ENCODE assay signal across 8 cellular contexts in genomic region chr6:122400121-122400450, GRCh38. TPM values are rescaled to one million over a fixed set of nuclear protein-coding genes. Genes with fewer than 3 reads are reported as not detected.
DNase-seq lines count a peak whose midpoint lies in the region; ATAC-seq and TF ChIP-seq lines count a peak whose summit lies in the region.

No MANE protein-coding gene starts in this region.

- peak overlapping the region; percentile 97 for H3K27ac Mint-ChIP-seq in activated naive CD8-positive, alpha-beta T cell treated with anti-CD3 and anti-CD28 coated beads for 36 hours
- H3K27ac Mint-ChIP-seq in type B pancreatic cell: peak overlapping the region; percentile 95

- H3K9me3 Mint-ChIP-seq in activated naive CD8-positive, alpha-beta T cell treated with anti-CD3 and anti-CD28 coated beads for 36 hours: no peaks in the 10 kb centered on the region
- H3K9me3 Mint-ChIP-seq in type B pancreatic cell: no peaks in the 10 kb centered on the region

- H3K4me1 Mint-ChIP-seq in activated naive CD8-positive, alpha-beta T cell treated with anti-CD3 and anti-CD28 coated beads for 36 hours: peaks cover 43% of the 10 kb centered on the region
- H3K4me1 Mint-ChIP-seq in type B pancreatic cell (ENCODE audit: unreplicated experiment): peaks cover 24% of the 10 kb centered on the region

- no peaks in the 10 kb centered on the region for H3K27me3 Mint-ChIP-seq in activated naive CD8-positive, alpha-beta T cell treated with anti-CD3 and anti-CD28 coated beads for 36 hours
- no peaks in the 10 kb centered on the region for H3K27me3 Mint-ChIP-seq in type B pancreatic cell

- peaks cover 11 to 23% (median 16%) of the 10 kb centered on the region in 10 experiments for H3K4me1 ChIP-seq in BLaER1 treated with 17β-estradiol and CSF1 and Interleukin-3, amounts not matched to agents 10 nM and 100 nM
- peaks cover 0 to 8% (median 6%) of the 10 kb centered on the region in 4 donors for H3K4me1 ChIP-seq in liver (ENCODE audit: control insufficient read depth in 4 of 4, insufficient read depth in 4 of 4, low read length in 3 of 4)

- no peak for TF ChIP-seq RAD21 in liver (IDR thresholded peaks at IDR 0.05)

- peak overlapping the region; percentile 93 to 98 (median 98) for H3K9ac ChIP-seq in BLaER1 treated with 17β-estradiol and CSF1 and Interleukin-3, amounts not matched to agents 10 nM and 100 nM
- peak overlapping the region in 1 of 2 donors; percentile 15 for H3K9ac ChIP-seq in liver (ENCODE audit: low read depth in 1 of 2, low read length in 2 of 2)

- H3K36me3 ChIP-seq in BLaER1 treated with 17β-estradiol and CSF1 and Interleukin-3, amounts not matched to agents 10 nM and 100 nM: peaks cover 0 to 35% (median 6%) of the 10 kb centered on the region in 11 experiments; a peak in 9 of 22 replicates
- no peaks in the 10 kb centered on the region for H3K36me3 ChIP-seq in liver (ENCODE audit: control insufficient read depth in 4 of 4, insufficient read depth in 3 of 4, low read depth in 1 of 4, low read length in 3 of 4)

- peaks cover 32% of the 10 kb centered on the region for H3K36me3 Mint-ChIP-seq in activated naive CD8-positive, alpha-beta T cell treated with anti-CD3 and anti-CD28 coated beads for 36 hours
- H3K36me3 Mint-ChIP-seq in type B pancreatic cell: peaks cover 19% of the 10 kb centered on the region

- H3K27ac ChIP-seq in BLaER1 treated with 17β-estradiol and CSF1 and Interleukin-3, amounts not matched to agents 10 nM and 100 nM: peak overlapping the region; percentile 81 to 97 (median 96)
- no peak overlapping the region for H3K27ac ChIP-seq in liver (ENCODE audit: low read depth in 1 of 2, low read length in 2 of 2)

- H3K27me3 ChIP-seq in BLaER1 treated with 17β-estradiol and CSF1 and Interleukin-3, amounts not matched to agents 10 nM and 100 nM: no peaks in the 10 kb centered on the region
- no peaks in the 10 kb centered on the region for H3K27me3 ChIP-seq in liver (ENCODE audit: control insufficient read depth in 4 of 4, insufficient read depth in 4 of 4, low read length in 3 of 4)

- H3K4me3 ChIP-seq in BLaER1 treated with 17β-estradiol and CSF1 and Interleukin-3, amounts not matched to agents 10 nM and 100 nM: peak overlapping the region; percentile 91 to 100 (median 98)
- peak overlapping the region; percentile 71 to 98 (median 83) for H3K4me3 ChIP-seq in liver (ENCODE audit: low read depth in 1 of 3, low read length in 3 of 3)

- TF ChIP-seq CTCF in liver (IDR thresholded peaks at IDR 0.05; ENCODE audit: low read depth, low read length, missing input control) (no peak), type B pancreatic cell (conservative IDR thresholded peaks at IDR 0.05) (no peak), GM20000 (IDR thresholded peaks at IDR 0.05; ENCODE audit: extremely low read depth, missing control alignments) (no peak)

- H3K4me2 ChIP-seq in BLaER1 treated with 17β-estradiol and CSF1 and Interleukin-3, amounts not matched to agents 10 nM and 100 nM: peak overlapping the region; percentile 75 to 95 (median 88)

- H3K9me3 ChIP-seq in BLaER1 treated with 17β-estradiol and CSF1 and Interleukin-3, amounts not matched to agents 10 nM and 100 nM (replicated peaks in 1 of 11): peaks cover 0 to 16% (median 0%) of the 10 kb centered on the region in 11 experiments; a peak in 4 of 22 replicates
- H3K9me3 ChIP-seq in liver (ENCODE audit: control insufficient read depth in 4 of 4, low read length in 3 of 4): no peaks in the 10 kb centered on the region

- H4K20me1 ChIP-seq in BLaER1 treated with 17β-estradiol and CSF1 and Interleukin-3, amounts not matched to agents 10 nM and 100 nM: peaks cover 0 to 37% (median 10%) of the 10 kb centered on the region in 11 experiments; a peak in 7 of 22 replicates

- H3K4me3 Mint-ChIP-seq in activated naive CD8-positive, alpha-beta T cell treated with anti-CD3 and anti-CD28 coated beads for 36 hours: peak overlapping the region; percentile 96
- peak overlapping the region; percentile 97 for H3K4me3 Mint-ChIP-seq in type B pancreatic cell

- DNase-seq in HT1080 (ENCODE audit: low read depth) (peak; percentile 4), type B pancreatic cell (ENCODE audit: extremely low spot score, unreplicated experiment) (no peak), GM20000 (ENCODE audit: low spot score) (no peak), iPS-NIHi11 (ENCODE audit: low spot score) (no peak)
- no peak for DNase-seq in activated naive CD8-positive, alpha-beta T cell treated with anti-CD3 and anti-CD28 coated beads for 36 hours

- under 1% methylated on average over 20 of the region's 20 CpGs for WGBS in liver

- peak; percentile 19 for ATAC-seq in GM19452 (IDR thresholded peaks at IDR 0.05; ENCODE audit: unreplicated experiment)

TF ChIP-seq in liver, 16 proteins besides CTCF, POLR2A, EP300 and RAD21:
- TF ChIP-seq FOXA1 (IDR thresholded peaks at IDR 0.05) (no peak), EGR1 (IDR thresholded peaks at IDR 0.05; ENCODE audit: low read depth in 2 of 2) (no peak), ATF3 (IDR thresholded peaks at IDR 0.05) (no peak), GABPA (IDR thresholded peaks at IDR 0.05 in 1 of 2, conservative IDR thresholded peaks at IDR 0.05 in 1 of 2) (no peak), FOXA2 (IDR thresholded peaks at IDR 0.05) (no peak), YY1 (IDR thresholded peaks at IDR 0.05) (no peak), RXRA (IDR thresholded peaks at IDR 0.05) (no peak), REST (IDR thresholded peaks at IDR 0.05) (no peak)

RNA-seq across cellular contexts. Expression of gene HSF2, which starts 0.6 kb away (rescaled TPM):
- total RNA-seq in HT1080 (2014; rRNA removed; shearing (Covaris generic)): 13.3 and 26.0 TPM in 2 replicates
- polyA plus RNA-seq in HT1080 (2015; cell fraction: cytosol; rRNA removed): 16.1 and 23.6 TPM in 2 replicates
- polyA plus RNA-seq in HT1080 (2015; cell fraction: nucleus; rRNA removed): 47.5 and 51.4 TPM in 2 replicates
- 10 to 100 TPM; 23.0 to 25.3 TPM for total RNA-seq in activated naive CD8-positive, alpha-beta T cell treated with anti-CD3 and anti-CD28 coated beads for 36 hours
- total RNA-seq in liver (1 to 10 TPM; 7.8 to 7.9 TPM), type B pancreatic cell (ENCODE audit: low replicate concordance) (10.1 and 22.5 TPM in 2 replicates)
- polyA plus RNA-seq in liver: 1 to 10 TPM; 2.2 to 4.7 TPM

Comparison
In these comparisons a context has a peak if more than half of its experiments do, and no peak if none do; other contexts are left out.
1. H3K27ac ChIP-seq: peak in BLaER1 treated with 17β-estradiol and CSF1 and Interleukin-3, amounts not matched to agents 10 nM and 100 nM (11 of 11); none in liver (0 of 2).